ENCODE assay signal across 8 cellular contexts in the genomic region with DNA sequence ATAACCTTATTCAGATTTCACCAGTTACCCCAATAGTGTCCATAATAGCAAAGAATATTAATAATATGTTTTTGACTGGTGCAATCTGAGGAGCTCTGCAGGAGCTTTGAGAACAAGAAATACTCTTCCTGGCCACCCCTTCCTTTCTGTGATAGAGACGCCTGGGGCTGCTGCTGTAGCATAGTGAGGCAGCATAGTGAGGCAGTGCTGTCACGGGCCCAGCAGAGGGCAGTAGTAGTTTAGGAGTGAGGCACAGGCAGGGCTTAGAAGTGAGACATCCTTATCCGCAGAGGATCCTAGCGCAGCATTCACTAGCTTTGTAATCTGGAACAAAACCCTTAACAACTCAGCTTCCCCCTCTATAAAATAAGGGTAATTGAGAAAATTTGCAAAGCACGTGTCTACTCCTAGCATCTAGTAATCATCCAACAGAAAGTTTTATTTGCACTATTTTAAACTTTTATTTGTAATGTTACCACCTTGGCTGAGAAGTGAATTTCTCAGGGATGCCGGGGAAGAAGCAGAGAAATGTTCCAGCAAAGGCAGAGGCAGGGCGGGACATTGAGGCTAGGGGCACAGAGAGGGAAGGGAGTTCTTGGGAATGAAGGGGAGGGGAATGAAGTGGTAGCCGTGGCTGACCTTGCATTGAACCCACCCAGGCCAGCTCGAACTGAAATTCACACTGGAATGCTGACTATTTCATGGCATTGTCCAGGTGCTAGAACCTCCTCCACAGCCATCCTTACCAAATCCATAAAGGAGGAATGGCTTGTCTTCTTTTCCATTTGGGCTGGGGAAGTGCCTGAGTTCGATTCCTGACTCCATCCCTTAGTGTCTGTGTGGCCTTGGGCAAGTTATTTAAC.
DNase-seq lines count a peak whose midpoint lies in the region; FAIRE-seq and TF ChIP-seq lines count a peak whose summit lies in the region.

No MANE protein-coding gene starts in this region.

- DNase-seq in G401 (ENCODE audit: low spot score): peak; percentile 87
- peak; percentile 68 for DNase-seq in H4 (ENCODE audit: low spot score)
- DNase-seq in SHP77 treated with DMSO at 0.1 percent for 48 hours (lab: John Stamatoyannopoulos, UW): peak; percentile 51
- DNase-seq in activated effector memory CD4-positive, alpha-beta T cell treated with Interleukin-2 at 50 U/mL for 16 hours: peak; percentile 44
- peak; percentile 30 to 75 for DNase-seq in frontal cortex (ENCODE audit: low spot score in 2 of 2)
- peak; percentile 42 to 68 (median 58) for DNase-seq in ovary
- DNase-seq in tibial nerve (ENCODE audit: low spot score in 2 of 2): peak; percentile 29 to 76

- in situ Hi-C loops in G401 (cut with HindIII; ENCODE audit: low sequenced_read_pairs): no loop called here

- intact Hi-C loops in ovary (cut with DNase I): no loop called here

- H3K36me3 ChIP-seq in Loucy (ENCODE audit: insufficient read depth, low read length) (no peaks in the 10 kb centered on the region), ovary (no peaks in the 10 kb centered on the region), tibial nerve (peaks cover 0 to 10% (median 0%) of the 10 kb centered on the region in 3 donors)

- H3F3A ChIP-seq in Loucy (ENCODE audit: low read depth): no peaks in the 10 kb centered on the region

- no peak overlapping the region for H3K4me3 ChIP-seq in Loucy (ENCODE audit: low read length, poor library complexity, severe bottlenecking)
- H3K4me3 ChIP-seq in ovary: no peak overlapping the region
- H3K4me3 ChIP-seq in tibial nerve: no peak overlapping the region

- no peaks in the 10 kb centered on the region for H3K79me2 ChIP-seq in Loucy (ENCODE audit: insufficient read depth, low read length)

- H3K4me1 ChIP-seq in Loucy (ENCODE audit: insufficient read depth, low read length, poor library complexity, severe bottlenecking) (no peaks in the 10 kb centered on the region), ovary (ENCODE audit: insufficient read depth) (no peaks in the 10 kb centered on the region), tibial nerve (peaks cover 0 to 7% (median 0%) of the 10 kb centered on the region in 4 donors)

- no peaks in the 10 kb centered on the region for H3K9me3 ChIP-seq in Loucy (ENCODE audit: insufficient read depth, low read depth, low read length)
- H3K9me3 ChIP-seq in ovary: no peaks in the 10 kb centered on the region
- peaks cover 0 to 3% (median 0%) of the 10 kb centered on the region in 4 donors for H3K9me3 ChIP-seq in tibial nerve

- H3K4me2 ChIP-seq in Loucy (ENCODE audit: low read depth, low read length, poor library complexity, severe bottlenecking): no peak overlapping the region

- no peak overlapping the region for H2AFZ ChIP-seq in Loucy (ENCODE audit: low read length)

- no peaks in the 10 kb centered on the region for H3K27me3 ChIP-seq in Loucy (ENCODE audit: insufficient read depth, low read length, poor library complexity, severe bottlenecking)
- no peaks in the 10 kb centered on the region for H3K27me3 ChIP-seq in ovary
- no peaks in the 10 kb centered on the region for H3K27me3 ChIP-seq in tibial nerve

- no peak overlapping the region for H3K9ac ChIP-seq in Loucy (ENCODE audit: low read depth, low read length, poor library complexity, severe bottlenecking)

- no peak overlapping the region for H3K27ac ChIP-seq in ovary
- no peak overlapping the region for H3K27ac ChIP-seq in tibial nerve

- 16 to 23% (median 21%) methylated on average over 10 of the region's 10 CpGs for WGBS in ovary, 3 donors
- WGBS in tibial nerve, 2 donors: 25 to 34% methylated on average over 10 of the region's 10 CpGs

- no peak for FAIRE-seq in frontal cortex (lab: Jason Lieb, UNC)

- TF ChIP-seq POLR2A in ovary (IDR thresholded peaks at IDR 0.05) (no peak), tibial nerve (IDR thresholded peaks at IDR 0.05) (no peak)

- H4K20me1 ChIP-seq in Loucy (ENCODE audit: insufficient read depth, low read length, poor library complexity, severe bottlenecking): no peaks in the 10 kb centered on the region

- TF ChIP-seq EP300 in ovary (IDR thresholded peaks at IDR 0.05) (no peak), tibial nerve (IDR thresholded peaks at IDR 0.05) (no peak)

- peak; percentile 96 for TF ChIP-seq CTCF in Loucy (conservative IDR thresholded peaks at IDR 0.05; ENCODE audit: low read length)
- TF ChIP-seq CTCF in ovary (IDR thresholded peaks at IDR 0.05): peak in 2 of 3 donors; percentile 35 to 43
- peak; percentile 62 to 76 (median 73) for TF ChIP-seq CTCF in tibial nerve (IDR thresholded peaks at IDR 0.05)

- no peaks in the 10 kb centered on the region for H3K9me2 ChIP-seq in Loucy (replicated peaks; ENCODE audit: low read depth, low read length)

Comparison
In these comparisons a context has a peak if more than half of its experiments do, and no peak if none do; other contexts are left out.
1. CTCF ChIP-seq: peak in every context shown above with its lines; median percentile 96 in Loucy; 73 in tibial nerve; 39 in ovary.